ENCODE assay signal across 24 cellular contexts in genomic region chr11:21104641-21105040, GRCh38.
"Had no signal": no experiment of that assay in that cellular context is flagged by ENCODE, and none has a peak within 500 bp of the region (broad histone marks: within the 10 kb centered on the region; RNA-seq: fewer than 3 reads in every experiment).

No MANE protein-coding gene starts in this region.

- H3K9me3 ChIP-seq: colonic mucosa, esophagus muscularis mucosa, gastrocnemius medialis had no signal

- H3K27ac Mint-ChIP-seq: dendritic cell treated with granulocyte-macrophage colony-stimulating factor and Interleukin-4, amounts not matched to agents 40 ng/mL and 50 ng/mL, for 4 days; effector memory CD8-positive, alpha-beta T cell; endodermal cell had no signal

- H3K4me1 ChIP-seq: colonic mucosa, esophagus muscularis mucosa, esophagus squamous epithelium, foreskin keratinocyte, gastrocnemius medialis, gastroesophageal sphincter, heart left ventricle, heart right ventricle had no signal

- H3K4me3 Mint-ChIP-seq: dendritic cell treated with granulocyte-macrophage colony-stimulating factor and Interleukin-4, amounts not matched to agents 40 ng/mL and 50 ng/mL, for 4 days; effector memory CD8-positive, alpha-beta T cell; endodermal cell had no signal

- H3K27me3 Mint-ChIP-seq: dendritic cell treated with granulocyte-macrophage colony-stimulating factor and Interleukin-4, amounts not matched to agents 40 ng/mL and 50 ng/mL, for 4 days; effector memory CD8-positive, alpha-beta T cell had no signal

- H3K36me3 ChIP-seq: colonic mucosa, esophagus muscularis mucosa, esophagus squamous epithelium, gastrocnemius medialis, gastroesophageal sphincter, heart left ventricle, heart right ventricle had no signal

- H3K27ac ChIP-seq: colonic mucosa, coronary artery, dorsolateral prefrontal cortex, epithelial cell of prostate, esophagus muscularis mucosa, esophagus squamous epithelium, foreskin keratinocyte, gastrocnemius medialis, gastroesophageal sphincter, heart left ventricle, heart right ventricle had no signal

- H3K4me3 ChIP-seq: colonic mucosa, coronary artery, dorsolateral prefrontal cortex, esophagus muscularis mucosa, esophagus squamous epithelium, gastrocnemius medialis, gastroesophageal sphincter, heart left ventricle, heart right ventricle had no signal

- H3K4me1 Mint-ChIP-seq: endodermal cell had no signal

- DNase-seq: colonic mucosa; cortex of kidney; dermis blood vessel endothelial cell; dorsolateral prefrontal cortex; effector CD4-positive, alpha-beta T cell; effector CD8-positive, alpha-beta T cell; effector memory CD4-positive, alpha-beta T cell; effector memory CD8-positive, alpha-beta T cell; erythroblast; esophagus squamous epithelium; foreskin fibroblast; foreskin melanocyte; gastrocnemius medialis; glutamatergic neuron; head of caudate nucleus; heart left ventricle; heart right ventricle had no signal

- H3K27me3 ChIP-seq: colonic mucosa, dorsolateral prefrontal cortex, esophagus muscularis mucosa, esophagus squamous epithelium, foreskin keratinocyte, gastrocnemius medialis, gastroesophageal sphincter, heart left ventricle, heart right ventricle had no signal
